2 cellular contexts compared by ENCODE assay signal in genomic region chr2:209395232-209395631, GRCh38.
A peak's percentile ranks its signal among the peaks of the same experiment; 100 is the strongest.
TF ChIP-seq lines count a peak whose summit lies in the region.

No MANE protein-coding gene starts in this region.

TF ChIP-seq in HepG2, 621 proteins besides CTCF, POLR2A, EP300 and RAD21:
- TF ChIP-seq DDIT3 (CRISPR knock-in tag; IDR thresholded peaks at IDR 0.05) (no peak), ZNF549 (CRISPR knock-in tag; IDR thresholded peaks at IDR 0.05) (no peak), MAFK (conservative IDR thresholded peaks at IDR 0.05 in 1 of 2, IDR thresholded peaks at IDR 0.05 in 1 of 2; ENCODE audit: low read length in 2 of 2) (peak; percentile 97 to 99), MAFF (IDR thresholded peaks at IDR 0.05; ENCODE audit: low read depth, low read length) (peak; percentile 97)

TF ChIP-seq in K562, 482 proteins besides CTCF, POLR2A, EP300 and RAD21:
- TF ChIP-seq ZNF717 (CRISPR knock-in tag; IDR thresholded peaks at IDR 0.05) (no peak), MAFK (IDR thresholded peaks at IDR 0.05; ENCODE audit: low read length) (peak; percentile 76), MAFF (IDR thresholded peaks at IDR 0.05; ENCODE audit: low read length) (peak; percentile 75), CREBBP (IDR thresholded peaks at IDR 0.05; ENCODE audit: low read depth, low read length) (no peak), C11orf30 (IDR thresholded peaks at IDR 0.05; ENCODE audit: low read depth) (peak; percentile 48; the same call in 1 of the 2 replicates), MAFG (tag; conservative IDR thresholded peaks at IDR 0.05) (peak; percentile 68), FOXJ2 (tag; IDR thresholded peaks at IDR 0.05) (no peak), ZKSCAN3 (CRISPR knock-in tag; IDR thresholded peaks at IDR 0.05) (no peak), POLR3A (IDR thresholded peaks at IDR 0.05; ENCODE audit: borderline replicate concordance, extremely low read depth, insufficient read depth, insufficient read length) (no peak), ZNF316 (IDR thresholded peaks at IDR 0.05) (peak; percentile 66)
